ENCODE assay signal across 22 cellular contexts in the genomic region with DNA sequence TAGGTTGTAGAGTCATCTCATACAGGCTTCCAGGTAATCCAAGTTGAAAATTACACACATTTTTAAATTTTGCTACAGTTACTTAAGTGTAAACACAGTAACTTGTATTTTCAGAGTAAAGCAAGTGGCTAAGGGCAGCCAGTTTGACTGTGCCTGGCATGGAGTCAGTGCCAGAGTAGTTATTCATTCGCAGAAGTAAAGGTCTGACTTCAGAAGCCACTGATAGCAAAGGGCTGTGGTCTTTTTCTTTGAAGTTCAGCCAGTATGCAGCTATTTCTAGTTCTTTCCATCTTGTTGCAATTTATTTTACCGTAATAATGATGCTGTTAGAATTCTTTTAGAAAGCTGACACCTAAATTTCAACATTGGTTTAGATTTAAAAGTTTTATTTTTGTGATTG.
"Had no signal": no experiment of that assay in that cellular context is flagged by ENCODE, and none has a peak within 500 bp of the region (broad histone marks: within the 10 kb centered on the region; RNA-seq: fewer than 3 reads in every experiment).

No MANE protein-coding gene starts in this region.

- H3K4me3 ChIP-seq: body of pancreas, Peyer's patch had no signal

- H3K9me3 ChIP-seq: body of pancreas, Peyer's patch had no signal

- H3K27me3 Mint-ChIP-seq: activated B cell treated with CpG ODN at 0.5 μM for 24 hours; activated naive CD8-positive, alpha-beta T cell treated with anti-CD3 and anti-CD28 coated beads, Interleukin-2, amount 10 ng/mL, durations not matched to agents 7 days and 5 days had no signal

- H3K4me1 ChIP-seq: Peyer's patch had no signal

- H3K9me3 Mint-ChIP-seq: activated B cell treated with CpG ODN at 0.5 μM for 24 hours; activated naive CD8-positive, alpha-beta T cell treated with anti-CD3 and anti-CD28 coated beads, Interleukin-2, amount 10 ng/mL, durations not matched to agents 7 days and 5 days had no signal

- H3K27me3 ChIP-seq: body of pancreas, Peyer's patch had no signal

- H3K4me3 Mint-ChIP-seq: activated B cell treated with CpG ODN at 0.5 μM for 24 hours; activated CD8-positive, alpha-beta T cell treated with anti-CD3 and anti-CD28 coated beads, Interleukin-2, amount 10 ng/mL, durations not matched to agents 7 days and 5 days; activated naive CD8-positive, alpha-beta T cell treated with anti-CD3 and anti-CD28 coated beads, Interleukin-2, amount 10 ng/mL, durations not matched to agents 7 days and 5 days had no signal

- H3K27ac ChIP-seq: body of pancreas, KMS-11, Peyer's patch had no signal

- DNase-seq: activated B cell treated with CpG ODN at 0.5 μM for 24 hours; activated CD4-positive, alpha-beta T cell treated with anti-CD3 and anti-CD28 coated beads for 1 hour; activated CD4-positive, alpha-beta T cell treated with anti-CD3 and anti-CD28 coated beads, Interleukin-2, amount 50 U/mL, for 4 hours; activated CD8-positive, alpha-beta T cell treated with anti-CD3 and anti-CD28 coated beads, Interleukin-2, amount 10 ng/mL, durations not matched to agents 7 days and 5 days; activated naive CD4-positive, alpha-beta T cell treated with anti-CD3 and anti-CD28 coated beads, Interleukin-2, amount 50 U/mL, for 16 hours; activated naive CD8-positive, alpha-beta T cell treated with anti-CD3 and anti-CD28 coated beads, Interleukin-2, amount 10 ng/mL, durations not matched to agents 7 days and 5 days; activated T-cell treated with anti-CD3 and anti-CD28 coated beads, Interleukin-2, amount 50 U/mL, for 48 hours; aorta; body of pancreas; central memory CD4-positive, alpha-beta T cell; MV-4-11; NCI-H1092 treated with DMSO at 0.1 percent for 48 hours; NCI-H1417 treated with DMSO at 0.1 percent for 48 hours; NCI-H1694 treated with DMSO at 0.1 percent for 48 hours; NCI-H2029 treated with DMSO at 0.1 percent for 48 hours; NCI-H510A treated with DMSO at 0.1 percent for 48 hours; NCI-H69; Peyer's patch; SHP77 treated with DMSO at 0.1 percent for 48 hours; T-helper 2 cell; T1000 had no signal

- H3K9ac ChIP-seq: KMS-11 had no signal

- H3K27ac Mint-ChIP-seq: activated B cell treated with CpG ODN at 0.5 μM for 24 hours; activated CD8-positive, alpha-beta T cell treated with anti-CD3 and anti-CD28 coated beads, Interleukin-2, amount 10 ng/mL, durations not matched to agents 7 days and 5 days had no signal

- ATAC-seq: activated CD8-positive, alpha-beta T cell treated with anti-CD3 and anti-CD28 coated beads, Interleukin-2, amount 10 ng/mL, durations not matched to agents 7 days and 5 days; body of pancreas had no signal
